Comparison of ENCODE assay signal across 11 cellular contexts in genomic region chr18:12198797-12199196, GRCh38. TPM values are rescaled to one million over a fixed set of nuclear protein-coding genes. Genes with fewer than 3 reads are reported as not detected.
"Had no signal": no experiment of that assay in that cellular context is flagged by ENCODE, and none has a peak within 500 bp of the region (broad histone marks: within the 10 kb centered on the region; RNA-seq: fewer than 3 reads in every experiment).

No MANE protein-coding gene starts in this region.

RNA-seq across cellular contexts. Expression of gene CIDEA, which starts 55.4 kb away (rescaled TPM):
- total RNA-seq: naive thymus-derived CD4-positive, alpha-beta T cell; natural killer cell; neural crest cell; osteocyte; prostate gland; smooth muscle cell; spleen; stomach; thoracic aorta; upper lobe of right lung; uterus had no signal
